In the genomic region with DNA sequence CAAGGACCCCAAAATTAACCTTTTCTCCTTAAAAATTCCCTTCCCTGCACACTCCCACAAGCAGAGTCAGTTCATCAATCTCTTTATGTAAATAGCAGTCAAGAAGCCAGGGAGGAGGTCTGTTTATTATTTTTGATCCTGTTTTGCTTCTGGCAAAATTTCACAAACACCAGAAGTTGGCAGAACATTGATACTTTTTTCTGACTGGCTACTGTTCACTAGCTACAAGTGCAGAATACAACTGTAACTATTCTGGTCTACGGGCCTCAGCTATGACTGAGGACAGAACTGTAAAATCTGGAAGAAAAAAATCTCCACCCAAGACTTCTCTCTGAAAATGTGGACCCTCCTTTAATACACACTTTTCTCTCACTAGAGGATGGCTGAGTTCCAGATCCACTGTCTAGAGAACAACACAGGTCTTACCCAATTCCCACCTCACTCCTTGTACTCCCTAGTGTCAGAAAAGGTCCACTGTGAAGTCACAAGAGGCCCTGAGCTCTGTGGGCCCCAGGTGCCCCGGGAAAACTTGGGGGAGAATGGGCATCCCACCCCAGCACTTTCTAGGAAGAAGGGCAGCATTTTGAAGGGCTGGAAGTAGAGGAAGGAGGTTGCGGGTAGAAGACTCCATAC, we compare ENCODE assay signal across 15 cellular contexts. TPM values are rescaled to one million over a fixed set of nuclear protein-coding genes. Genes with fewer than 3 reads are reported as not detected.
A peak's percentile ranks its signal among the peaks of the same experiment; 100 is the strongest.
DNase-seq lines count a peak whose midpoint lies in the region; ATAC-seq, FAIRE-seq and TF ChIP-seq lines count a peak whose summit lies in the region.
"Had no signal": no experiment of that assay in that cellular context is flagged by ENCODE, and none has a peak within 500 bp of the region (broad histone marks: within the 10 kb centered on the region; RNA-seq: fewer than 3 reads in every experiment).

No MANE protein-coding gene starts in this region.

- H4K20me1 ChIP-seq in keratinocyte (ENCODE audit: control insufficient read depth, extremely low read depth, insufficient read depth, low read length) = no peaks in the 10 kb centered on the region

- ATAC-seq in GM19023 (IDR thresholded peaks at IDR 0.05; ENCODE audit: unreplicated experiment) (no peak), HG02571 (IDR thresholded peaks at IDR 0.05; ENCODE audit: unreplicated experiment) (no peak), HG03280 (IDR thresholded peaks at IDR 0.05; ENCODE audit: unreplicated experiment) (no peak)

- DNase-seq in G401 (ENCODE audit: low spot score) (peak; percentile 25), keratinocyte (ENCODE audit: low read depth, low spot score) (no peak), small intestine (no peak), posterior cingulate gyrus (no peak)
- DNase-seq: AML-193, DND-41, kidney glomerular epithelial cell, NCI-H2171 treated with DMSO at 0.1 percent for 48 hours, T-helper 9 cell had no signal

- H3K4me2 ChIP-seq in keratinocyte (ENCODE audit: control insufficient read depth, extremely low read depth, insufficient read depth, low read depth, low read length) = peak overlapping the region; percentile 8

- FAIRE-seq in keratinocyte (lab: Jason Lieb, UNC) = no peak
- no peak for FAIRE-seq in small intestine (lab: Jason Lieb, UNC)

- H3K27ac ChIP-seq in cingulate gyrus (ENCODE audit: low read depth, low read length) = peak overlapping the region; percentile 35
- H3K27ac ChIP-seq in keratinocyte (ENCODE audit: control insufficient read depth, insufficient read depth, low read length) = no peak overlapping the region
- H3K27ac ChIP-seq in small intestine (ENCODE audit: low read depth in 1 of 2, low read length in 1 of 2) = peak overlapping the region; percentile 12 to 68
- H3K27ac ChIP-seq: epithelial cell of prostate, prostate gland had no signal

- in situ Hi-C loops in G401 (cut with HindIII; ENCODE audit: low sequenced_read_pairs) = no loop called here

- H3K4me3 ChIP-seq in keratinocyte (ENCODE audit: control insufficient read depth in 2 of 3, extremely low read depth in 1 of 3, insufficient read depth in 2 of 3, low read depth in 1 of 3, low read length in 3 of 3) (no peak overlapping the region), small intestine (ENCODE audit: low read depth in 1 of 2, low read length in 2 of 2) (no peak overlapping the region)
- H3K4me3 ChIP-seq: prostate gland had no signal

- no peaks in the 10 kb centered on the region for H3K9me3 ChIP-seq in keratinocyte (ENCODE audit: control insufficient read depth, low read depth, low read length)
- no peaks in the 10 kb centered on the region for H3K9me3 ChIP-seq in small intestine (ENCODE audit: control insufficient read depth, low read depth)
- H3K9me3 ChIP-seq: prostate gland had no signal

- no peak overlapping the region for H2AFZ ChIP-seq in keratinocyte (ENCODE audit: control insufficient read depth, low read length)

- H3K27me3 ChIP-seq in keratinocyte (ENCODE audit: control insufficient read depth, extremely low read depth, insufficient read depth, low read length) (no peaks in the 10 kb centered on the region), small intestine (ENCODE audit: control insufficient read depth in 2 of 2, insufficient read depth in 2 of 2, low read length in 2 of 2) (no peaks in the 10 kb centered on the region)

- no peak overlapping the region for H3K9ac ChIP-seq in keratinocyte (ENCODE audit: control insufficient read depth, extremely low read depth, insufficient read depth, low read length)

- H3K36me3 ChIP-seq in keratinocyte (ENCODE audit: control insufficient read depth in 2 of 2, extremely low read depth in 1 of 2, insufficient read depth in 2 of 2, low read length in 2 of 2) (peaks cover 4 to 6% of the 10 kb centered on the region in 2 experiments), small intestine (ENCODE audit: control insufficient read depth in 2 of 2, insufficient read depth in 2 of 2, low read length in 2 of 2) (no peaks in the 10 kb centered on the region)
- H3K36me3 ChIP-seq: prostate gland had no signal

- WGBS in small intestine, 3 donors = 52 to 75% (median 66%) methylated on average over 3 of the region's 3 CpGs

- dilution Hi-C loops in keratinocyte (cut with MboI; ENCODE audit: extremely low pct_ligation_motif_present, low sequenced_read_pairs) = no loop called here

- H3K9me1 ChIP-seq in keratinocyte (ENCODE audit: control insufficient read depth, extremely low read depth, insufficient read depth, low read length) = no peaks in the 10 kb centered on the region

- peaks cover 36% of the 10 kb centered on the region for H3K4me1 ChIP-seq in keratinocyte (ENCODE audit: control insufficient read depth, extremely low read depth, insufficient read depth, low read length)
- H3K4me1 ChIP-seq in small intestine (ENCODE audit: control insufficient read depth in 2 of 2, insufficient read depth in 1 of 2, low read depth in 1 of 2, low read length in 1 of 2) = peaks cover 0 to 20% of the 10 kb centered on the region in 2 donors
- H3K4me1 ChIP-seq: prostate gland had no signal

- intact Hi-C loops in posterior cingulate gyrus (cut with DNase I) = no loop called here

- TF ChIP-seq CTCF in keratinocyte (optimal IDR thresholded peaks at IDR 0.05 in 1 of 3, IDR thresholded peaks at IDR 0.05 in 1 of 3, conservative IDR thresholded peaks at IDR 0.05 in 1 of 3; ENCODE audit: extremely low read depth in 1 of 3, insufficient read depth in 2 of 3, low read length in 3 of 3) = no peak

- H3K79me2 ChIP-seq in keratinocyte (ENCODE audit: control insufficient read depth, insufficient read depth, low read length) = peaks cover 81% of the 10 kb centered on the region

RNA-seq across cellular contexts. Expression of a gene that starts 14.5 kb away (rescaled TPM):
- 0.06 and 0.20 TPM in 2 replicates for total RNA-seq in G401 (2014; rRNA removed; shearing (Covaris generic))
- polyA plus RNA-seq in keratinocyte (7.9 to 11.9 TPM (median 8.1 TPM) in 3 replicates), small intestine (1 to 10 TPM; 2.2 to 7.4 (median 2.7) TPM)
- polyA plus RNA-seq in keratinocyte (2011; ENCODE audit: low read depth) = 6.5 TPM
- polyA plus RNA-seq in keratinocyte (2011; cell fraction: cytosol; rRNA removed) = 4.4 and 6.3 TPM in 2 replicates
- polyA plus RNA-seq in keratinocyte (2011; cell fraction: nucleus; rRNA removed) = 20.6 and 22.2 TPM in 2 replicates
- polyA plus RNA-seq in keratinocyte (2012; ENCODE audit: low replicate concordance) = 4.0 and 8.4 TPM in 2 replicates
- 18.5 to 45.9 TPM (median 34.2 TPM) in 3 replicates for polyA minus RNA-seq in keratinocyte
- polyA minus RNA-seq in keratinocyte (2011; cell fraction: cytosol; rRNA and poly(A)+ RNA removed) = 5.2 TPM
- polyA minus RNA-seq in keratinocyte (2011; cell fraction: nucleus; rRNA and poly(A)+ RNA removed) = 69.0 and 118 TPM in 2 replicates
